ENCODE assay signal across 18 cellular contexts in the genomic region with DNA sequence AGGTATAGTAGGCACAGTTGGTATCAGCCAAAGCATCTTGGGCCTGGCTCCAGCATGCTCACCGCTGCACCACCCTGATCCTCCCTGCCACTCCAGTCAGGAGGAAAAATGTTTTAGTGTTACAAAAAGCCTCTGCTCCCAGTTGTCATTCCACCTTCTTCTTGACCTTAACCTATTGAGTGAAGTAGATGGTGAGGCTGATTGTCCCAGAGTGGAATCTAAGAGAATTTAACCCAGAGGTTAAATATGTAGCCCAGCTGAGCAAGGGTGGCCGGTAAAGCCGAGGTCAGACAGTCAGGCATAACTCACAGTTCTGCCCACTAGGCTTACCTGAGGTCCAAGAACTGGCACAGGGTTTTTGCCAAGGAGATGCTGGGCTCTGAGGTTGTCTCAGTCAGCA. TPM values are rescaled to one million over a fixed set of nuclear protein-coding genes. Genes with fewer than 3 reads are reported as not detected.
DNase-seq lines count a peak whose midpoint lies in the region; ATAC-seq and TF ChIP-seq lines count a peak whose summit lies in the region.
"Had no signal": no experiment of that assay in that cellular context is flagged by ENCODE, and none has a peak within 500 bp of the region (broad histone marks: within the 10 kb centered on the region; RNA-seq: fewer than 3 reads in every experiment).

No MANE protein-coding gene starts in this region.

- H3K27ac ChIP-seq in IMR-90 (ENCODE audit: insufficient read depth, low read length) (no peak overlapping the region), GM23248 (no peak overlapping the region)
- H3K27ac ChIP-seq: brain microvascular endothelial cell, colonic mucosa, testis had no signal

- H3K9me2 ChIP-seq in GM23248 (ENCODE audit: insufficient read depth) = no peaks in the 10 kb centered on the region

- in situ Hi-C loops in IMR-90 (cut with MboI; ENCODE audit: low sequenced_read_pairs) (no loop called here), GM23248 (cut with MboI) (no loop called here)

- CTCF ChIA-PET in IMR-90 (lab: Yijun Ruan, JAX) = interaction anchor here (0.9 kb wide), 1 partner anchor 14 kb away, joined by 3 read pairs; no protein-coding TSS in a partner anchor

- POLR2A ChIA-PET in IMR-90 (lab: Charles Lee; ENCODE audit: unreplicated experiment) = no interaction called here

- no peak overlapping the region for H4K8ac ChIP-seq in IMR-90 (ENCODE audit: low read depth in 2 of 2, low read length in 2 of 2)

- no peaks in the 10 kb centered on the region for H3K36me3 ChIP-seq in IMR-90 (ENCODE audit: control insufficient read depth, insufficient read depth, low read length)
- no peaks in the 10 kb centered on the region for H3K36me3 ChIP-seq in GM23248 (ENCODE audit: low read depth)
- H3K36me3 ChIP-seq: brain microvascular endothelial cell, colonic mucosa had no signal

- H3K27me3 ChIP-seq in IMR-90 (ENCODE audit: control insufficient read depth, insufficient read depth, low read length) (no peaks in the 10 kb centered on the region; the same call in none of the 2 replicates), GM23248 (replicated peaks; ENCODE audit: insufficient read depth) (no peaks in the 10 kb centered on the region)
- H3K27me3 ChIP-seq: brain microvascular endothelial cell, colonic mucosa, testis had no signal

- no peaks in the 10 kb centered on the region for H3K79me1 ChIP-seq in IMR-90 (ENCODE audit: low read depth in 1 of 2, low read length in 2 of 2)

- H3K79me2 ChIP-seq in GM23248 (ENCODE audit: insufficient read depth) = no peaks in the 10 kb centered on the region

- H3K18ac ChIP-seq in IMR-90 (ENCODE audit: low read depth, low read length) = no peak overlapping the region

- no peaks in the 10 kb centered on the region for H3K9me1 ChIP-seq in IMR-90 (ENCODE audit: insufficient read depth, low read length)

- TF ChIP-seq RAD21 in IMR-90 (IDR thresholded peaks at IDR 0.05; ENCODE audit: low read length) = no peak

- no peak overlapping the region for H3K4ac ChIP-seq in IMR-90 (ENCODE audit: low read depth, low read length)

- peak overlapping the region; percentile 12 for H2AK9ac ChIP-seq in IMR-90 (replicated peaks; ENCODE audit: low read depth, low read length, poor library complexity)

- dilution Hi-C loops in IMR-90 (cut with HindIII; ENCODE audit: low sequenced_read_pairs, unreplicated experiment) = no loop called here

- peak overlapping the region; percentile 61 for H3K4me3 Mint-ChIP-seq in activated T-cell treated with anti-CD3 and anti-CD28 coated beads, Interleukin-2, amount 50 U/mL, for 24 hours
- H3K4me3 Mint-ChIP-seq in activated T-helper 2 cell treated with anti-CD3 and anti-CD28 coated beads, Interferon-gamma antibody, Interleukin-2, Interleukin-4, amounts not matched to agents 10 μg/mL and 5 μg/mL and 100 μg/mL, durations not matched to agents 14 hours and 24 hours and 36 hours (ENCODE audit: low read depth) = peak overlapping the region; percentile 66
- peak overlapping the region; percentile 89 for H3K4me3 Mint-ChIP-seq in natural killer cell

- H2AFZ ChIP-seq in IMR-90 (replicated peaks; ENCODE audit: low read length, poor library complexity) (peak overlapping the region; percentile 54), GM23248 (no peak overlapping the region)

- H3K56ac ChIP-seq in IMR-90 (ENCODE audit: extremely low read depth, insufficient read depth, low read length) = no peak overlapping the region

- no peaks in the 10 kb centered on the region for H3K27me3 Mint-ChIP-seq in activated T-cell treated with anti-CD3 and anti-CD28 coated beads, Interleukin-2, amount 50 U/mL, for 24 hours
- no peaks in the 10 kb centered on the region for H3K27me3 Mint-ChIP-seq in activated T-helper 2 cell treated with anti-CD3 and anti-CD28 coated beads, Interferon-gamma antibody, Interleukin-2, Interleukin-4, amounts not matched to agents 10 μg/mL and 5 μg/mL and 100 μg/mL, durations not matched to agents 14 hours and 24 hours and 36 hours (ENCODE audit: low read depth)
- no peaks in the 10 kb centered on the region for H3K27me3 Mint-ChIP-seq in natural killer cell (ENCODE audit: low read depth in 2 of 2)
- H3K27me3 Mint-ChIP-seq: activated naive CD4-positive, alpha-beta T cell treated with anti-CD3 and anti-CD28 coated beads, Interleukin-2, amount 50 U/mL, for 24 hours had no signal

- H3K9me3 Mint-ChIP-seq in activated T-cell treated with anti-CD3 and anti-CD28 coated beads, Interleukin-2, amount 50 U/mL, for 24 hours = peaks cover 9% of the 10 kb centered on the region
- H3K9me3 Mint-ChIP-seq in activated T-helper 2 cell treated with anti-CD3 and anti-CD28 coated beads, Interferon-gamma antibody, Interleukin-2, Interleukin-4, amounts not matched to agents 10 μg/mL and 5 μg/mL and 100 μg/mL, durations not matched to agents 14 hours and 24 hours and 36 hours = peaks cover 6% of the 10 kb centered on the region
- H3K9me3 Mint-ChIP-seq in natural killer cell = no peaks in the 10 kb centered on the region
- H3K9me3 Mint-ChIP-seq: activated naive CD4-positive, alpha-beta T cell treated with anti-CD3 and anti-CD28 coated beads, Interleukin-2, amount 50 U/mL, for 24 hours had no signal

- BruUV-seq in IMR-90 (replicated peaks; lab: Mats Ljungman, UMichigan) = no TSS peak

- no peak overlapping the region for H2BK15ac ChIP-seq in IMR-90 (ENCODE audit: low read depth, low read length)

- WGBS in IMR-90 (ENCODE audit: extremely low coverage in 2 of 2, insufficient read length in 1 of 2), 2 experiments = 61% methylated on average over 2 of the region's 3 CpGs; no CpG with 5 or more reads in 1 of the 2 experiments
- WGBS in GM23248 (ENCODE audit: low coverage in 1 of 2, low lambda C conversion rate in 2 of 2, missing lambda C conversion rate in 2 of 2), 2 experiments = 86 to 89% methylated on average over 3 of the region's 3 CpGs

- no peak overlapping the region; the same call in 1 of the 2 replicates for H3K14ac ChIP-seq in IMR-90 (replicated peaks; ENCODE audit: low read depth, low read length)

- no peaks in the 10 kb centered on the region for H3F3A ChIP-seq in GM23248 (ENCODE audit: insufficient read depth)

- H3K23ac ChIP-seq in IMR-90 (ENCODE audit: low read depth, low read length) = no peak overlapping the region

- H3K4me1 Mint-ChIP-seq in activated T-cell treated with anti-CD3 and anti-CD28 coated beads, Interleukin-2, amount 50 U/mL, for 24 hours (ENCODE audit: low read depth) = peaks cover 48% of the 10 kb centered on the region
- H3K4me1 Mint-ChIP-seq in activated T-helper 2 cell treated with anti-CD3 and anti-CD28 coated beads, Interferon-gamma antibody, Interleukin-2, Interleukin-4, amounts not matched to agents 10 μg/mL and 5 μg/mL and 100 μg/mL, durations not matched to agents 14 hours and 24 hours and 36 hours (ENCODE audit: low read depth) = peaks cover 46% of the 10 kb centered on the region
- peaks cover 26 to 44% of the 10 kb centered on the region in 2 donors for H3K4me1 Mint-ChIP-seq in natural killer cell

- no peak overlapping the region for H2BK120ac ChIP-seq in IMR-90 (ENCODE audit: low read depth, low read length)

- H3K4me2 ChIP-seq in IMR-90 (ENCODE audit: low read depth, low read length) = no peak overlapping the region
- H3K4me2 ChIP-seq in GM23248 (ENCODE audit: unreplicated experiment) = no peak overlapping the region

- no peak overlapping the region for H2BK5ac ChIP-seq in IMR-90 (ENCODE audit: low read depth, low read length, poor library complexity, severe bottlenecking)

- no peak overlapping the region for H2BK20ac ChIP-seq in IMR-90 (ENCODE audit: low read depth, low read length)

- H3K27ac Mint-ChIP-seq in activated T-cell treated with anti-CD3 and anti-CD28 coated beads, Interleukin-2, amount 50 U/mL, for 24 hours = peak overlapping the region; percentile 84
- peak overlapping the region; percentile 82 for H3K27ac Mint-ChIP-seq in activated T-helper 2 cell treated with anti-CD3 and anti-CD28 coated beads, Interferon-gamma antibody, Interleukin-2, Interleukin-4, amounts not matched to agents 10 μg/mL and 5 μg/mL and 100 μg/mL, durations not matched to agents 14 hours and 24 hours and 36 hours
- H3K27ac Mint-ChIP-seq in natural killer cell = peak overlapping the region; percentile 81 to 91

- intact Hi-C loops in IMR-90 (cut with micrococcal nuclease) = no loop called here
- intact Hi-C loops in activated T-helper 2 cell treated with anti-CD3 and anti-CD28 coated beads, Interferon-gamma antibody, Interleukin-2, Interleukin-4, amounts not matched to agents 10 μg/mL and 5 μg/mL and 100 μg/mL, durations not matched to agents 14 hours and 24 hours and 36 hours (cut with micrococcal nuclease) = loop anchor here (1.0 kb wide), 1 partner anchor 11 kb away; no protein-coding TSS in a partner anchor
- intact Hi-C loops in natural killer cell (cut with micrococcal nuclease) = no loop called here

- no peak for DNase-seq in activated T-cell treated with anti-CD3 and anti-CD28 coated beads, Interleukin-2, amount 50 U/mL, for 24 hours
- no peak for DNase-seq in activated T-cell treated with anti-CD3 and anti-CD28 coated beads for 4 hours
- DNase-seq in IMR-90 = no peak
- DNase-seq in activated T-helper 2 cell treated with anti-CD3 and anti-CD28 coated beads, Interferon-gamma antibody, Interleukin-2, Interleukin-4, amounts not matched to agents 10 μg/mL and 5 μg/mL and 100 μg/mL, durations not matched to agents 14 hours and 24 hours and 36 hours (ENCODE audit: low spot score) = no peak
- no peak for DNase-seq in natural killer cell
- no peak for DNase-seq in GM23248
- DNase-seq in NCI-H1436 (lab: John Stamatoyannopoulos, UW) = no peak
- DNase-seq: brain microvascular endothelial cell; colonic mucosa; COR-L47; NCI-H1417; NCI-H526; nucleus accumbens; SHP77; stimulated activated CD8-positive, alpha-beta memory T cell treated with anti-CD3 and anti-CD28 coated beads, Interleukin-4, amount 100 ng/mL, for 48 hours; testis had no signal

- H3K4me3 ChIP-seq in IMR-90 (ENCODE audit: insufficient read depth, low read depth, low read length) = no peak overlapping the region
- H3K4me3 ChIP-seq in GM23248 = no peak overlapping the region
- H3K4me3 ChIP-seq: colonic mucosa, testis had no signal

- H3K9me3 ChIP-seq in IMR-90 (ENCODE audit: control insufficient read depth, insufficient read depth, low read length) = no peaks in the 10 kb centered on the region
- H3K9me3 ChIP-seq in GM23248 (ENCODE audit: low read depth) = no peaks in the 10 kb centered on the region
- H3K9me3 ChIP-seq: colonic mucosa, testis had no signal

- no peak overlapping the region for H2AK5ac ChIP-seq in IMR-90 (ENCODE audit: low read depth, low read length)

- ATAC-seq in IMR-90 (ENCODE audit: low read depth) (no peak), natural killer cell (no peak), HG03571 (IDR thresholded peaks at IDR 0.05; ENCODE audit: unreplicated experiment) (no peak)

- H3K9ac ChIP-seq in IMR-90 (ENCODE audit: low read depth, low read length) (no peak overlapping the region), GM23248 (no peak overlapping the region)

- TF ChIP-seq CTCF in IMR-90 (conservative IDR thresholded peaks at IDR 0.05; ENCODE audit: low read depth, low read length) (no peak), natural killer cell (IDR thresholded peaks at IDR 0.05) (no peak)

- H4K20me1 ChIP-seq in IMR-90 (ENCODE audit: insufficient read depth, low read length) = no peaks in the 10 kb centered on the region
- no peaks in the 10 kb centered on the region for H4K20me1 ChIP-seq in GM23248 (ENCODE audit: insufficient read depth)

- no peaks in the 10 kb centered on the region for H3K4me1 ChIP-seq in IMR-90 (ENCODE audit: control insufficient read depth, insufficient read depth, low read length)
- H3K4me1 ChIP-seq in GM23248 (ENCODE audit: insufficient read depth) = no peaks in the 10 kb centered on the region
- H3K4me1 ChIP-seq: colonic mucosa, testis had no signal

- no peak overlapping the region; the same call in 1 of the 2 replicates for H4K5ac ChIP-seq in IMR-90 (ENCODE audit: low read depth, low read length)

- no peak for TF ChIP-seq POLR2A in IMR-90 (IDR thresholded peaks at IDR 0.05; ENCODE audit: low read depth, low read length)

- H4K91ac ChIP-seq in IMR-90 (ENCODE audit: insufficient read depth, low read depth, low read length) = no peak overlapping the region

- no peaks in the 10 kb centered on the region for H3K36me3 Mint-ChIP-seq in activated T-cell treated with anti-CD3 and anti-CD28 coated beads, Interleukin-2, amount 50 U/mL, for 24 hours (ENCODE audit: low read depth)
- H3K36me3 Mint-ChIP-seq in activated T-helper 2 cell treated with anti-CD3 and anti-CD28 coated beads, Interferon-gamma antibody, Interleukin-2, Interleukin-4, amounts not matched to agents 10 μg/mL and 5 μg/mL and 100 μg/mL, durations not matched to agents 14 hours and 24 hours and 36 hours (ENCODE audit: low read depth) = peaks cover 6% of the 10 kb centered on the region
- no peaks in the 10 kb centered on the region for H3K36me3 Mint-ChIP-seq in natural killer cell
- H3K36me3 Mint-ChIP-seq: activated naive CD4-positive, alpha-beta T cell treated with anti-CD3 and anti-CD28 coated beads, Interleukin-2, amount 50 U/mL, for 24 hours had no signal

RNA-seq across cellular contexts. Expression of gene TNIK, which starts 30.7 kb away (rescaled TPM):
- total RNA-seq in IMR-90 (2012; rRNA removed) (6.3 and 8.3 TPM in 2 replicates), natural killer cell (100 to 1,000 TPM in 2 of 3 donors, 10 to 100 TPM in 1; 93.7 to 122 (median 119) TPM)
- polyA plus RNA-seq in IMR-90 (2012; rRNA removed) (2.8 and 3.4 TPM in 2 replicates), GM23248 (2016; fragmentation: Nextera tagmentation; extraction: Ambion mirVana) (0.80 and 1.4 TPM in 2 replicates)
- polyA plus RNA-seq in IMR-90 (2012; cell fraction: cytosol; rRNA removed) = 1.2 TPM in 2 replicates
- 1.6 and 12.3 TPM in 2 replicates for polyA plus RNA-seq in IMR-90 (2012; cell fraction: nucleus; rRNA removed; ENCODE audit: low replicate concordance)
- total RNA-seq in activated T-helper 2 cell treated with anti-CD3 and anti-CD28 coated beads, Interferon-gamma antibody, Interleukin-2, Interleukin-4, amounts not matched to agents 10 μg/mL and 5 μg/mL and 100 μg/mL, durations not matched to agents 14 hours and 24 hours and 36 hours = 39.9 and 44.0 TPM in 2 replicates
- total RNA-seq in GM23248 (2014; rRNA removed; shearing (Covaris generic)) = 1.0 and 2.3 TPM in 2 replicates
